ENCODE assay signal across 20 cellular contexts in the genomic region with DNA sequence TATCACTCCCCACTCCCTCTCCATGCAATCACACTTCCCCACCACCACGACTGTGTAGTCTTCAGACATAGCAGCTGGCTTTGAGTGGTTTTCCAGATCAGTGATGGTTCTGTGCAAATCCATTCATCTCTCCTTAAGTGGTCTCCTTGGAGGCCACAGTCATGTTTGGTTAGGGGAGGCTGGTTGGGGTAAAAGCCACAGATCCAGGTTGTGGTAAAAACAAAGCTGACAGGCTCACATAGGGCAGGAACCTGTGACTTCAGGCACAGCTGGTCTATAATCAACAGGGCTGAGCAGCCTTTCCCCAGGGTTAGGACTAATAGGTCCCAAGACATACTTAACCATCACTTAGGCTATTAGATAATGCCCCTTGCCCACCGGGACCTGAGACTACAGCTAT.
"Had no signal": no experiment of that assay in that cellular context is flagged by ENCODE, and none has a peak within 500 bp of the region (broad histone marks: within the 10 kb centered on the region; RNA-seq: fewer than 3 reads in every experiment).

No MANE protein-coding gene starts in this region.

- H3K9me3 ChIP-seq: adrenal gland, body of pancreas, left lung, mucosa of descending colon, neutrophil, tibial artery, uterus had no signal

- DNase-seq: activated CD4-positive, alpha-beta memory T cell treated with anti-CD3 and anti-CD28 coated beads for 36 hours; activated CD4-positive, alpha-beta T cell treated with anti-CD3 and anti-CD28 coated beads for 36 hours; activated effector memory CD4-positive, alpha-beta T cell treated with anti-CD3 and anti-CD28 coated beads, Interleukin-2, amount 50 U/mL, for 16 hours; activated T-cell treated with anti-CD3 and anti-CD28 coated beads, Interleukin-2, amount 50 U/mL, for 48 hours; adrenal gland; body of pancreas; hippocampal formation; kidney; left lung; mammary epithelial cell; mucosa of descending colon; naive thymus-derived CD8-positive, alpha-beta T cell; retina; stimulated activated CD4-positive, alpha-beta T cell treated with anti-CD3 and anti-CD28 coated beads, Interleukin-2, amount 100 ng/mL, for 48 hours; tibial artery; uterus had no signal

- ATAC-seq: activated CD4-positive, alpha-beta T cell treated with anti-CD3 and anti-CD28 coated beads for 36 hours; body of pancreas; esophagus mucosa; left lung; mucosa of descending colon; naive thymus-derived CD8-positive, alpha-beta T cell; stimulated activated memory B cell treated with anti-CD40 and anti-IgM and Interleukin-4, amounts not matched to agents 10 μg/mL and 1 μg/mL and 100 μg/mL, for 72 hours had no signal

- H3K4me1 ChIP-seq: adrenal gland, left lung, uterus had no signal

- H3K27me3 ChIP-seq: adrenal gland, body of pancreas, left lung, neutrophil, tibial artery, uterus had no signal

- H3K27ac ChIP-seq: adrenal gland, body of pancreas, coronary artery, left lung, neutrophil, tibial artery, uterus had no signal

- H3K36me3 ChIP-seq: adrenal gland, left lung, neutrophil, tibial artery, uterus had no signal

- H3K4me3 ChIP-seq: adrenal gland, body of pancreas, coronary artery, left lung, mucosa of descending colon, tibial artery, uterus had no signal
